ENCODE assay signal across 18 cellular contexts in genomic region chr15:70587896-70588567, GRCh38.
"Had no signal": no experiment of that assay in that cellular context is flagged by ENCODE, and none has a peak within 500 bp of the region (broad histone marks: within the 10 kb centered on the region; RNA-seq: fewer than 3 reads in every experiment).

No MANE protein-coding gene starts in this region.

- H3K27me3 ChIP-seq: adrenal gland had no signal

- DNase-seq: activated CD4-positive, alpha-beta memory T cell treated with anti-CD3 and anti-CD28 coated beads, Interleukin-2, amount 10 ng/mL, durations not matched to agents 7 days and 5 days; activated CD4-positive, alpha-beta T cell treated with anti-CD3 and anti-CD28 coated beads for 48 hours; activated CD4-positive, CD25-positive, alpha-beta regulatory T cell; activated effector memory CD4-positive, alpha-beta T cell treated with anti-CD3 and anti-CD28 coated beads, Interleukin-2, amount 50 U/mL, for 16 hours; activated T-cell treated with anti-CD3 and anti-CD28 coated beads, Interleukin-2, amount 50 U/mL, for 48 hours; cerebellar nuclear complex; effector CD8-positive, alpha-beta T cell; heart right ventricle; immature natural killer cell; naive thymus-derived CD4-positive, alpha-beta T cell; sigmoid colon; stimulated activated CD4-positive, alpha-beta T cell treated with anti-CD3 and anti-CD28 coated beads, Interleukin-4, amount 100 ng/mL, for 24 hours; SW 1271 had no signal

- H3K9me3 Mint-ChIP-seq: memory B cell; stimulated activated memory B cell treated with anti-CD40 and anti-IgM and Interleukin-4, amounts not matched to agents 10 μg/mL and 1 μg/mL and 100 μg/mL, for 72 hours had no signal

- H3K4me3 ChIP-seq: adrenal gland, esophagus muscularis mucosa, heart right ventricle, sigmoid colon had no signal

- H3K4me3 Mint-ChIP-seq: activated CD4-positive, alpha-beta memory T cell treated with anti-CD3 and anti-CD28 coated beads, Interleukin-2, amount 10 ng/mL, durations not matched to agents 7 days and 5 days; immature natural killer cell; memory B cell; stimulated activated memory B cell treated with anti-CD40 and anti-IgM and Interleukin-4, amounts not matched to agents 10 μg/mL and 1 μg/mL and 100 μg/mL, for 72 hours had no signal

- H3K9me3 ChIP-seq: adrenal gland, sigmoid colon had no signal

- ATAC-seq: activated naive CD4-positive, alpha-beta T cell treated with anti-CD3 and anti-CD28 coated beads, Interleukin-2, amount 50 U/mL, for 72 hours; heart right ventricle; naive thymus-derived CD4-positive, alpha-beta T cell; stimulated activated memory B cell treated with anti-CD40 and anti-IgM and Interleukin-4, amounts not matched to agents 10 μg/mL and 1 μg/mL and 100 μg/mL, for 72 hours had no signal

- H3K36me3 ChIP-seq: adrenal gland, esophagus muscularis mucosa, heart right ventricle, sigmoid colon had no signal

- H3K27ac ChIP-seq: adrenal gland, esophagus muscularis mucosa, heart right ventricle, sigmoid colon had no signal

- H3K27ac Mint-ChIP-seq: activated CD4-positive, alpha-beta memory T cell treated with anti-CD3 and anti-CD28 coated beads, Interleukin-2, amount 10 ng/mL, durations not matched to agents 7 days and 5 days; activated naive CD4-positive, alpha-beta T cell treated with anti-CD3 and anti-CD28 coated beads, Interleukin-2, amount 50 U/mL, for 72 hours; immature natural killer cell; memory B cell; stimulated activated memory B cell treated with anti-CD40 and anti-IgM and Interleukin-4, amounts not matched to agents 10 μg/mL and 1 μg/mL and 100 μg/mL, for 72 hours had no signal

- H3K36me3 Mint-ChIP-seq: stimulated activated memory B cell treated with anti-CD40 and anti-IgM and Interleukin-4, amounts not matched to agents 10 μg/mL and 1 μg/mL and 100 μg/mL, for 72 hours had no signal
